In the genomic region with DNA sequence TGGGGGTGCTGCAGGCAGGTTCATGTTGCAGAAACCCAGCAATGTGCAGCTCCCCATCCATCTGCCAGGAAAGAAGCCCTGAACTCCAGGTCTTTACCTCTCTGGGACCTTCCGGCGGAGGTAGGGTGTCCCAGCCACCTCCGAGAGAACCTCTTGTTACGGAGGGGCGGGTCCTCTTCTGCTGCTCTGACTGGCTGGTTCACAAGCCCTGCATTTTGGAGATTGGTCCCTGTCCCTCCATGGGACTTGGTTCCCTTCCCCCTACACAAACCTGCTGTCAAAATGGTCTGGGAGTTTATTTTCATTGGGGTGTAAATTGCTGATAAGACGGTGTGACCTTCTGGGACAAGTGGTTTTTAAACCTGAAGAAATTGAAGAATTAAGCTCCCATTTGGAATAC, we compare ENCODE assay signal across 14 cellular contexts. TPM values are rescaled to one million over a fixed set of nuclear protein-coding genes. Genes with fewer than 3 reads are reported as not detected.
A peak's percentile ranks its signal among the peaks of the same experiment; 100 is the strongest.
DNase-seq lines count a peak whose midpoint lies in the region; ATAC-seq, FAIRE-seq and TF ChIP-seq lines count a peak whose summit lies in the region.
"Had no signal": no experiment of that assay in that cellular context is flagged by ENCODE, and none has a peak within 500 bp of the region (broad histone marks: within the 10 kb centered on the region; RNA-seq: fewer than 3 reads in every experiment).

No MANE protein-coding gene starts in this region.

- no TSS peak for BruUV-seq in K562 (replicated peaks; lab: Mats Ljungman, UMichigan)

- peak overlapping the region in 2 of 3 donors; percentile 68 to 89 for H3K27ac Mint-ChIP-seq in CD4-positive, CD25-positive, alpha-beta regulatory T cell
- H3K27ac Mint-ChIP-seq in nephron progenitor cell: no peak overlapping the region
- H3K27ac Mint-ChIP-seq: dendritic cell treated with granulocyte-macrophage colony-stimulating factor and Interleukin-4, amounts not matched to agents 40 ng/mL and 50 ng/mL, for 4 days had no signal

- H3K9me1 ChIP-seq in K562 (ENCODE audit: control insufficient read depth, insufficient read depth, low read length): no peaks in the 10 kb centered on the region

- peaks cover 0 to 19% (median 7%) of the 10 kb centered on the region in 4 donors for H3K4me1 Mint-ChIP-seq in CD4-positive, CD25-positive, alpha-beta regulatory T cell
- peaks cover 28% of the 10 kb centered on the region for H3K4me1 Mint-ChIP-seq in nephron progenitor cell

- DNase-seq in CD4-positive, CD25-positive, alpha-beta regulatory T cell: no peak
- DNase-seq in GM23248 (peak; percentile 32), K562 (ENCODE audit: extremely low read depth in 1 of 4, low spot score in 3 of 4) (peak; percentile 61 to 83 (median 72)), left lung (peak in 1 of 2 donors; percentile 13), NCI-H510A treated with DMSO at 0.1 percent for 48 hours (lab: John Stamatoyannopoulos, UW) (no peak), amygdala (lab: John Stamatoyannopoulos, UW) (no peak), nephron progenitor cell (no peak), omental fat pad (ENCODE audit: low spot score) (no peak)
- DNase-seq: activated effector memory CD4-positive, alpha-beta T cell treated with anti-CD3 and anti-CD28 coated beads, Interleukin-2, amount 50 U/mL, for 16 hours; stimulated activated CD4-positive, alpha-beta T cell treated with anti-CD3 and anti-CD28 coated beads, Interleukin-4, amount 100 ng/mL, for 24 hours had no signal

- H3K9ac ChIP-seq in GM23248 (no peak overlapping the region), K562 (ENCODE audit: insufficient read depth in 1 of 2, low read depth in 2 of 2, low read length in 2 of 2) (peak overlapping the region in 1 of 2 experiments; percentile 79; a peak in 1 of 4 replicates)

- no peak overlapping the region for H3K4me3 Mint-ChIP-seq in CD4-positive, CD25-positive, alpha-beta regulatory T cell
- no peak overlapping the region for H3K4me3 Mint-ChIP-seq in nephron progenitor cell
- H3K4me3 Mint-ChIP-seq: dendritic cell treated with granulocyte-macrophage colony-stimulating factor and Interleukin-4, amounts not matched to agents 40 ng/mL and 50 ng/mL, for 4 days; natural killer cell treated with Interleukin-12 subunit alpha and Interleukin-12 subunit beta and Interleukin-15 and Interleukin-18, amount 100 ng/mL, for 72 hours had no signal

- in situ Hi-C loops in GM23248 (cut with MboI) (no loop called here), K562 (cut with MboI) (no loop called here)

- H3K27me3 Mint-ChIP-seq in CD4-positive, CD25-positive, alpha-beta regulatory T cell: peaks cover 15% of the 10 kb centered on the region
- peaks cover 14% of the 10 kb centered on the region for H3K27me3 Mint-ChIP-seq in nephron progenitor cell (ENCODE audit: low read depth, poor library complexity)

- no peaks in the 10 kb centered on the region for H3K9me3 Mint-ChIP-seq in CD4-positive, CD25-positive, alpha-beta regulatory T cell
- no peaks in the 10 kb centered on the region for H3K9me3 Mint-ChIP-seq in nephron progenitor cell
- H3K9me3 Mint-ChIP-seq: dendritic cell treated with granulocyte-macrophage colony-stimulating factor and Interleukin-4, amounts not matched to agents 40 ng/mL and 50 ng/mL, for 4 days; natural killer cell treated with Interleukin-12 subunit alpha and Interleukin-12 subunit beta and Interleukin-15 and Interleukin-18, amount 100 ng/mL, for 72 hours had no signal

- peaks cover 2% of the 10 kb centered on the region for H3K36me3 Mint-ChIP-seq in CD4-positive, CD25-positive, alpha-beta regulatory T cell
- H3K36me3 Mint-ChIP-seq in nephron progenitor cell (ENCODE audit: low read depth): peaks cover 9% of the 10 kb centered on the region

- no peaks in the 10 kb centered on the region for H3K79me2 ChIP-seq in GM23248 (ENCODE audit: insufficient read depth)
- H3K79me2 ChIP-seq in K562 (ENCODE audit: control insufficient read depth, insufficient read depth, low read length): no peaks in the 10 kb centered on the region

- peaks cover 30% of the 10 kb centered on the region for H3K36me3 ChIP-seq in CD4-positive, CD25-positive, alpha-beta regulatory T cell (ENCODE audit: control insufficient read depth, insufficient read depth, low read length)
- H3K36me3 ChIP-seq in GM23248 (ENCODE audit: low read depth) (peaks cover 29% of the 10 kb centered on the region), K562 (ENCODE audit: control insufficient read depth, insufficient read depth, low read length) (peaks cover 30% of the 10 kb centered on the region), left lung (peaks cover 6 to 35% of the 10 kb centered on the region in 2 donors)

- TF ChIP-seq CTCF in K562 (IDR thresholded peaks at IDR 0.05 in 2 of 3, conservative IDR thresholded peaks at IDR 0.05 in 1 of 3; ENCODE audit: insufficient read depth in 2 of 3, low read depth in 1 of 3, low read length in 3 of 3): no peak
- TF ChIP-seq CTCF in left lung (IDR thresholded peaks at IDR 0.05): no peak
- TF ChIP-seq CTCF in nephron progenitor cell (IDR thresholded peaks at IDR 0.05): no peak
- TF ChIP-seq CTCF in omental fat pad (IDR thresholded peaks at IDR 0.05): no peak

- no peak for ATAC-seq in CD4-positive, CD25-positive, alpha-beta regulatory T cell (ENCODE audit: low read depth in 2 of 2)
- ATAC-seq in K562: peak; percentile 12
- ATAC-seq in left lung: peak; percentile 20
- no peak for ATAC-seq in omental fat pad (ENCODE audit: low FRiP score)
- ATAC-seq: natural killer cell treated with Interleukin-12 subunit alpha and Interleukin-12 subunit beta and Interleukin-15 and Interleukin-18, amount 100 ng/mL, for 72 hours had no signal

- H2AFZ ChIP-seq in GM23248: no peak overlapping the region
- H2AFZ ChIP-seq in K562 (ENCODE audit: low read depth, low read length): no peak overlapping the region

- TF ChIP-seq POLR2A in K562 (conservative IDR thresholded peaks at IDR 0.05): no peak

- peaks cover 6% of the 10 kb centered on the region for H3K4me1 ChIP-seq in CD4-positive, CD25-positive, alpha-beta regulatory T cell (ENCODE audit: control insufficient read depth, insufficient read depth, low read length, poor library complexity, severe bottlenecking)
- H3K4me1 ChIP-seq in GM23248 (ENCODE audit: insufficient read depth): peaks cover 30% of the 10 kb centered on the region
- peaks cover 15 to 32% of the 10 kb centered on the region in 2 experiments; a peak in 4 of 5 replicates for H3K4me1 ChIP-seq in K562 (replicated peaks in 1 of 2; ENCODE audit: control insufficient read depth in 2 of 2, insufficient read depth in 2 of 2, low read length in 2 of 2)
- H3K4me1 ChIP-seq in left lung: peaks cover 17 to 19% of the 10 kb centered on the region in 2 donors

- no peaks in the 10 kb centered on the region for H3K9me2 ChIP-seq in GM23248 (ENCODE audit: insufficient read depth)

- H3K4me3 ChIP-seq in CD4-positive, CD25-positive, alpha-beta regulatory T cell (ENCODE audit: low read depth, low read length): no peak overlapping the region
- no peak overlapping the region for H3K4me3 ChIP-seq in GM23248
- no peak overlapping the region for H3K4me3 ChIP-seq in K562
- H3K4me3 ChIP-seq in left lung: no peak overlapping the region
- H3K4me3 ChIP-seq: lung, SK-N-MC had no signal

- FAIRE-seq in K562 (lab: Jason Lieb, UNC): peak; percentile 46

- intact Hi-C loops in K562 (cut with micrococcal nuclease) (loop anchor here (1.0 kb wide), 1 partner anchor 8 kb away; a partner anchor contains a TSS), left lung (cut with DNase I) (no loop called here)

- H3K27ac ChIP-seq in CD4-positive, CD25-positive, alpha-beta regulatory T cell (ENCODE audit: insufficient read depth, low read length, poor library complexity, severe bottlenecking): no peak overlapping the region
- no peak overlapping the region for H3K27ac ChIP-seq in GM23248
- no peak overlapping the region for H3K27ac ChIP-seq in K562 (ENCODE audit: extremely low read depth, low read depth, low read length)
- H3K27ac ChIP-seq in left lung: no peak overlapping the region
- H3K27ac ChIP-seq: SK-N-MC had no signal

- H3K9me3 ChIP-seq in CD4-positive, CD25-positive, alpha-beta regulatory T cell (ENCODE audit: control insufficient read depth in 2 of 2, low read length in 2 of 2): no peaks in the 10 kb centered on the region
- H3K9me3 ChIP-seq in GM23248 (ENCODE audit: low read depth) (no peaks in the 10 kb centered on the region), K562 (replicated peaks; ENCODE audit: control insufficient read depth, insufficient read depth, low read depth, low read length) (no peaks in the 10 kb centered on the region), left lung (no peaks in the 10 kb centered on the region)

- CTCF ChIA-PET in K562 (lab: Yijun Ruan, JAX; ENCODE audit: low intra/inter-chr PET ratio): interaction anchor here (0.7 kb wide), 1 partner anchor 36 kb away, joined by 4 read pairs; no protein-coding TSS in a partner anchor

- POLR2A ChIA-PET in K562 (lab: Yijun Ruan, JAX): interaction anchor here (0.7 to 4.9 kb wide), 6 partner anchors 8 to 286 kb away, joined by 3 to 36 read pairs (median 6); a partner anchor contains a TSS

- no peak for TF ChIP-seq RAD21 in K562 (CRISPR knock-in tag; conservative IDR thresholded peaks at IDR 0.05 in 1 of 2, IDR thresholded peaks at IDR 0.05 in 1 of 2)

- no peaks in the 10 kb centered on the region for H4K20me1 ChIP-seq in GM23248 (ENCODE audit: insufficient read depth)
- peaks cover 8% of the 10 kb centered on the region for H4K20me1 ChIP-seq in K562 (replicated peaks; ENCODE audit: control insufficient read depth, insufficient read depth, low read length)

- WGBS in GM23248 (ENCODE audit: low coverage in 1 of 2, low lambda C conversion rate in 2 of 2, missing lambda C conversion rate in 2 of 2), 2 experiments: 17 to 18% methylated on average over 6 of the region's 6 CpGs
- 9% methylated on average over 6 of the region's 6 CpGs for WGBS in K562 (ENCODE audit: insufficient coverage, low coverage, missing lambda C conversion rate)

- H3K4me2 ChIP-seq in GM23248 (ENCODE audit: unreplicated experiment) (peak overlapping the region; percentile 38), K562 (ENCODE audit: insufficient read depth, low read length) (peak overlapping the region; percentile 19; the same call in 1 of the 2 replicates)

- no peak for TF ChIP-seq EP300 in K562 (IDR thresholded peaks at IDR 0.05; ENCODE audit: low read length)

- peaks cover 7% of the 10 kb centered on the region for H3K27me3 ChIP-seq in CD4-positive, CD25-positive, alpha-beta regulatory T cell (ENCODE audit: control insufficient read depth, insufficient read depth, low read length)
- no peaks in the 10 kb centered on the region for H3K27me3 ChIP-seq in GM23248 (replicated peaks; ENCODE audit: insufficient read depth)
- H3K27me3 ChIP-seq in K562 (ENCODE audit: control insufficient read depth in 2 of 2, insufficient read depth in 2 of 2, low read length in 2 of 2): no peaks in the 10 kb centered on the region
- H3K27me3 ChIP-seq in left lung: peaks cover 0 to 38% of the 10 kb centered on the region in 2 donors

- H3F3A ChIP-seq in GM23248 (ENCODE audit: insufficient read depth): peaks cover 53% of the 10 kb centered on the region

RNA-seq across cellular contexts. Expression of a gene that starts 8.0 kb away (rescaled TPM):
- total RNA-seq in CD4-positive, CD25-positive, alpha-beta regulatory T cell: 2.5 TPM
- polyA plus RNA-seq in CD4-positive, CD25-positive, alpha-beta regulatory T cell: under 1 TPM; 0.02 to 0.24 (median 0.11) TPM
- 0.13 and 0.32 TPM in 2 replicates for total RNA-seq in GM23248 (2014; rRNA removed; shearing (Covaris generic))
- 0.11 and 0.25 TPM in 2 replicates for polyA plus RNA-seq in GM23248 (2016; fragmentation: Nextera tagmentation; extraction: Ambion mirVana)
- 44.8 and 129 TPM in 2 replicates for total RNA-seq in K562 (2011; cell fraction: chromatin; rRNA removed; ENCODE audit: low replicate concordance)
- 69.9 and 80.7 TPM in 2 replicates for total RNA-seq in K562 (2011; cell fraction: nucleolus; rRNA removed)
- total RNA-seq in K562 (2011; cell fraction: nucleoplasm; rRNA removed): 57.7 and 69.2 TPM in 2 replicates
- 4.1 and 5.9 TPM in 2 replicates for total RNA-seq in K562 (2014; rRNA removed)
- total RNA-seq in K562 (2014; rRNA removed; fragmentation: Illumina TruSeq; extraction: Trizol): 2.7 and 3.0 TPM in 2 replicates
- 4.2 and 5.0 TPM in 2 replicates for total RNA-seq in K562 (2015; rRNA removed; fragmentation: Illumina TruSeq; extraction: Trizol)
- 19.1 and 21.9 TPM in 2 replicates for total RNA-seq in K562 (2021)
- 7.2 and 8.2 TPM in 2 replicates for polyA plus RNA-seq in K562 (2011; rRNA removed)
- 8.3 and 12.6 TPM in 2 replicates for polyA plus RNA-seq in K562 (2011; cell fraction: cytosol; rRNA removed)
- polyA plus RNA-seq in K562 (2011; cell fraction: nucleus; rRNA removed): 38.5 and 63.5 TPM in 2 replicates
- 15.6 and 17.8 TPM in 2 replicates for polyA plus RNA-seq in K562 (2012)
- 14.1 and 15.3 TPM in 2 replicates for polyA plus RNA-seq in K562 (2014; fragmentation: Illumina TruSeq; extraction: Trizol)
- polyA plus RNA-seq in K562 (2014; fragmentation: Nextera tagmentation; extraction: Ambion mirVana): under 1 TPM; 0.31 to 0.86 TPM
- 9.0 and 10.2 TPM in 2 replicates for polyA plus RNA-seq in K562 (2014; rRNA removed)
- polyA minus RNA-seq in K562 (2011; rRNA and poly(A)+ RNA removed): 14.3 and 24.2 TPM in 2 replicates
- polyA minus RNA-seq in K562 (2011; cell fraction: cytosol; rRNA and poly(A)+ RNA removed): 23.8 and 25.3 TPM in 2 replicates
- 31.9 and 33.1 TPM in 2 replicates for polyA minus RNA-seq in K562 (2011; cell fraction: nucleus; rRNA and poly(A)+ RNA removed)
- total RNA-seq in left lung: 1 to 10 TPM; 5.9 to 8.8 TPM
- total RNA-seq in omental fat pad: 1 to 10 TPM; 1.6 to 2.6 (median 1.9) TPM

RNA-seq across cellular contexts. Expression of a gene that starts 27.6 kb away (rescaled TPM):
- total RNA-seq in CD4-positive, CD25-positive, alpha-beta regulatory T cell: 117 TPM
- 100 to 1,000 TPM; 156 to 173 (median 170) TPM for polyA plus RNA-seq in CD4-positive, CD25-positive, alpha-beta regulatory T cell
- total RNA-seq in GM23248 (2014; rRNA removed; shearing (Covaris generic)): 365 and 410 TPM in 2 replicates
- polyA plus RNA-seq in GM23248 (2016; fragmentation: Nextera tagmentation; extraction: Ambion mirVana): 353 and 355 TPM in 2 replicates
- total RNA-seq in K562 (2011; cell fraction: chromatin; rRNA removed; ENCODE audit: low replicate concordance): 340 and 395 TPM in 2 replicates
- 195 and 209 TPM in 2 replicates for total RNA-seq in K562 (2011; cell fraction: nucleolus; rRNA removed)
- total RNA-seq in K562 (2011; cell fraction: nucleoplasm; rRNA removed): 265 and 293 TPM in 2 replicates
- total RNA-seq in K562 (2014; rRNA removed): 254 and 257 TPM in 2 replicates
- total RNA-seq in K562 (2014; rRNA removed; fragmentation: Illumina TruSeq; extraction: Trizol): 273 and 284 TPM in 2 replicates
- 211 and 221 TPM in 2 replicates for total RNA-seq in K562 (2015; rRNA removed; fragmentation: Illumina TruSeq; extraction: Trizol)
- total RNA-seq in K562 (2021): 232 and 246 TPM in 2 replicates
- 221 and 230 TPM in 2 replicates for polyA plus RNA-seq in K562 (2011; rRNA removed)
- 149 and 217 TPM in 2 replicates for polyA plus RNA-seq in K562 (2011; cell fraction: cytosol; rRNA removed)
- polyA plus RNA-seq in K562 (2011; cell fraction: nucleus; rRNA removed): 232 and 336 TPM in 2 replicates
- polyA plus RNA-seq in K562 (2012): 195 and 518 TPM in 2 replicates
- polyA plus RNA-seq in K562 (2014; fragmentation: Illumina TruSeq; extraction: Trizol): 293 and 317 TPM in 2 replicates
- polyA plus RNA-seq in K562 (2014; fragmentation: Nextera tagmentation; extraction: Ambion mirVana): 100 to 1,000 TPM; 336 to 623 TPM
- 235 and 240 TPM in 2 replicates for polyA plus RNA-seq in K562 (2014; rRNA removed)
- polyA minus RNA-seq in K562 (2011; rRNA and poly(A)+ RNA removed): 227 and 242 TPM in 2 replicates
- 87.5 and 101 TPM in 2 replicates for polyA minus RNA-seq in K562 (2011; cell fraction: cytosol; rRNA and poly(A)+ RNA removed)
- 92.1 and 168 TPM in 2 replicates for polyA minus RNA-seq in K562 (2011; cell fraction: nucleus; rRNA and poly(A)+ RNA removed)
- 100 to 1,000 TPM; 144 to 189 TPM for total RNA-seq in left lung
- 100 to 1,000 TPM; 109 to 151 (median 132) TPM for total RNA-seq in omental fat pad

RNA-seq across cellular contexts. Expression of a gene that starts 41.6 kb away (rescaled TPM):
- total RNA-seq in CD4-positive, CD25-positive, alpha-beta regulatory T cell: 0.74 TPM
- polyA plus RNA-seq in CD4-positive, CD25-positive, alpha-beta regulatory T cell: 1 to 10 TPM in 1 of 4 donors, under 1 TPM in 3; 0.14 to 1.0 (median 0.38) TPM
- total RNA-seq in GM23248 (2014; rRNA removed; shearing (Covaris generic)): 15.6 and 20.5 TPM in 2 replicates
- 11.6 and 15.3 TPM in 2 replicates for polyA plus RNA-seq in GM23248 (2016; fragmentation: Nextera tagmentation; extraction: Ambion mirVana)
- 69.7 and 109 TPM in 2 replicates for total RNA-seq in K562 (2011; cell fraction: chromatin; rRNA removed; ENCODE audit: low replicate concordance)
- total RNA-seq in K562 (2011; cell fraction: nucleolus; rRNA removed): 85.4 and 86.3 TPM in 2 replicates
- total RNA-seq in K562 (2011; cell fraction: nucleoplasm; rRNA removed): 66.2 and 83.3 TPM in 2 replicates
- 52.2 and 64.0 TPM in 2 replicates for total RNA-seq in K562 (2014; rRNA removed)
- 27.9 and 28.7 TPM in 2 replicates for total RNA-seq in K562 (2014; rRNA removed; fragmentation: Illumina TruSeq; extraction: Trizol)
- total RNA-seq in K562 (2015; rRNA removed; fragmentation: Illumina TruSeq; extraction: Trizol): 34.7 and 37.0 TPM in 2 replicates
- 51.8 and 55.4 TPM in 2 replicates for total RNA-seq in K562 (2021)
- 39.3 and 59.5 TPM in 2 replicates for polyA plus RNA-seq in K562 (2011; rRNA removed)
- 40.2 and 44.2 TPM in 2 replicates for polyA plus RNA-seq in K562 (2011; cell fraction: cytosol; rRNA removed)
- 225 and 272 TPM in 2 replicates for polyA plus RNA-seq in K562 (2011; cell fraction: nucleus; rRNA removed)
- polyA plus RNA-seq in K562 (2012): 43.7 and 45.1 TPM in 2 replicates
- polyA plus RNA-seq in K562 (2014; fragmentation: Illumina TruSeq; extraction: Trizol): 41.8 and 49.7 TPM in 2 replicates
- 1 to 10 TPM; 6.5 to 7.9 TPM for polyA plus RNA-seq in K562 (2014; fragmentation: Nextera tagmentation; extraction: Ambion mirVana)
- 56.1 and 65.2 TPM in 2 replicates for polyA plus RNA-seq in K562 (2014; rRNA removed)
- 16.7 and 17.2 TPM in 2 replicates for polyA minus RNA-seq in K562 (2011; rRNA and poly(A)+ RNA removed)
- 15.9 and 17.8 TPM in 2 replicates for polyA minus RNA-seq in K562 (2011; cell fraction: cytosol; rRNA and poly(A)+ RNA removed)
- 23.6 and 43.5 TPM in 2 replicates for polyA minus RNA-seq in K562 (2011; cell fraction: nucleus; rRNA and poly(A)+ RNA removed)
- total RNA-seq in left lung: 1 to 10 TPM; 4.2 to 7.3 TPM
- 1 to 10 TPM; 1.7 to 8.7 (median 2.1) TPM for total RNA-seq in omental fat pad

Comparison
In these comparisons a context has a peak if more than half of its experiments do, and no peak if none do; other contexts are left out.
1. ATAC-seq: peak in K562 (single experiment) and left lung (single experiment); none in CD4-positive, CD25-positive, alpha-beta regulatory T cell (0 of 2) and omental fat pad (single experiment).
2. DNase-seq: peak in GM23248 (single experiment) and K562 (4 of 4); none in CD4-positive, CD25-positive, alpha-beta regulatory T cell (0 of 3), NCI-H510A treated with DMSO at 0.1 percent for 48 hours (single experiment), amygdala (0 of 56), nephron progenitor cell (single experiment) and omental fat pad (single experiment).